In the genomic region with DNA sequence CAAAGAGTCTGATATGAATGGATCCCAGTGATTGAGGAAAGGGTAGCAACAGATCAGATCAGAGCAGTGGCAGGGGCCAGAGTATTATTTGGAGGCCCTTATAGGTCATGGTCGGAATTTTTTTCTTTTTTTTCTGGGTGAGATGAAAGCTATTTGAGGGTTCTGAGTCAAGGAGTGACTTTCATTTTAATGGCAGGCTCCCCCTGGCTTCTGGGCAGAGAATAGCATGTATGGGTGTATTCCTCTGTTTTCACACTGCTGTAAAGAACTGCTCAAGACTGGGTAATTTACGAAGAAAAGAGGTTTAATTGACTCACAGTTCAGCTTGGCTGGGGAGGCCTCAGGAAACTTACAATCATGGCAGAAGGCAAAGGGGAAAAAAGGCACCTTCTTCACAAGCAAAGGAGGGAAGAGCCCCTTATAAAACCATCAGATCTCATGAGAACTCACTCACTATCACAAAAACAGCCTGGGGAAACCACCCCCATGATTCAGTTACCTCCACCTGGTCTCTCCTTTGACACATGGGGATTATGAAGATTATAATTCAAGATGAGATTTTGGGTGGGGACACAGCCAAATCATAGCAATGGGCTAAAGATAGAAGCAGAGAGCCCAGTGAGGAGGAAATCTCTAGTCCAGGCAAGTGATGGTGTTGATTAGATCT, we compare ENCODE assay signal across 9 cellular contexts. TPM values are rescaled to one million over a fixed set of nuclear protein-coding genes. Genes with fewer than 3 reads are reported as not detected.
A peak's percentile ranks its signal among the peaks of the same experiment; 100 is the strongest.
DNase-seq lines count a peak whose midpoint lies in the region; ATAC-seq and TF ChIP-seq lines count a peak whose summit lies in the region.
"Had no signal": no experiment of that assay in that cellular context is flagged by ENCODE, and none has a peak within 500 bp of the region (broad histone marks: within the 10 kb centered on the region; RNA-seq: fewer than 3 reads in every experiment).

No MANE protein-coding gene starts in this region.

- CTCF ChIA-PET in T-cell (lab: Charles Lee) = interaction anchor here in 1 of 2 donors (0.6 to 1.0 kb wide), 2 partner anchors 102 to 546 kb away, joined by 3 read pairs; no protein-coding TSS in a partner anchor

- H3K36me3 Mint-ChIP-seq in GM23338 (ENCODE audit: low read depth) = no peaks in the 10 kb centered on the region; the same call in 2 of the 3 replicates
- peaks cover 30% of the 10 kb centered on the region for H3K36me3 Mint-ChIP-seq in T-cell
- H3K36me3 Mint-ChIP-seq in nephron (ENCODE audit: low read depth) = peaks cover 42% of the 10 kb centered on the region

- H3K4me3 ChIP-seq in GM23338 = no peak overlapping the region

- no peak overlapping the region for H2AFZ ChIP-seq in GM23338

- TF ChIP-seq CTCF in GM23338 (conservative IDR thresholded peaks at IDR 0.05; ENCODE audit: low read depth in 2 of 2) = peak; percentile 75 to 87
- peak; percentile 18 to 45 (median 22) for TF ChIP-seq CTCF in nephron (IDR thresholded peaks at IDR 0.05; ENCODE audit: unreplicated experiment in 3 of 3)

- 0 out of 2 replicates have a peak, but pooled peaks cover 3% of the 10 kb centered on the region for H3F3A ChIP-seq in GM23338 (replicated peaks; ENCODE audit: low read depth)

- H3K27me3 ChIP-seq in GM23338 (ENCODE audit: insufficient read depth) = no peaks in the 10 kb centered on the region

- no peak overlapping the region for H3K4me2 ChIP-seq in GM23338

- POLR2A ChIA-PET in T-cell (lab: Charles Lee) = no interaction called here

- H3K9me3 Mint-ChIP-seq in GM23338 = peaks cover 2% of the 10 kb centered on the region; the same call in 1 of the 3 replicates
- H3K9me3 Mint-ChIP-seq in T-cell = no peaks in the 10 kb centered on the region
- peaks cover 5% of the 10 kb centered on the region for H3K9me3 Mint-ChIP-seq in nephron

- H3K79me2 ChIP-seq in GM23338 (replicated peaks; ENCODE audit: insufficient read depth) = no peaks in the 10 kb centered on the region

- H3K4me3 Mint-ChIP-seq in GM23338 = no peak overlapping the region
- no peak overlapping the region for H3K4me3 Mint-ChIP-seq in T-cell
- no peak overlapping the region for H3K4me3 Mint-ChIP-seq in nephron

- H3K27me3 Mint-ChIP-seq in GM23338 (ENCODE audit: insufficient read depth, low read depth, poor library complexity) = peaks cover 4% of the 10 kb centered on the region
- H3K27me3 Mint-ChIP-seq in T-cell = no peaks in the 10 kb centered on the region
- H3K27me3 Mint-ChIP-seq in nephron (ENCODE audit: low read depth) = no peaks in the 10 kb centered on the region

- H3K4me1 Mint-ChIP-seq in GM23338 = peaks cover 3% of the 10 kb centered on the region; the same call in 1 of the 3 replicates
- peaks cover 42 to 59% (median 46%) of the 10 kb centered on the region in 3 donors for H3K4me1 Mint-ChIP-seq in T-cell
- H3K4me1 Mint-ChIP-seq in nephron = no peaks in the 10 kb centered on the region

- no peak overlapping the region for H3K27ac ChIP-seq in GM23338 (ENCODE audit: low read depth)

- H4K20me1 ChIP-seq in GM23338 (replicated peaks; ENCODE audit: insufficient read depth) = no peaks in the 10 kb centered on the region

- H3K27ac Mint-ChIP-seq in GM23338 = no peak overlapping the region
- peak overlapping the region in 1 of 2 donors; percentile 58 for H3K27ac Mint-ChIP-seq in T-cell
- H3K27ac Mint-ChIP-seq in nephron = no peak overlapping the region

- H3K4me1 ChIP-seq in GM23338 (ENCODE audit: insufficient read depth) = no peaks in the 10 kb centered on the region

- DNase-seq in AG08395 (ENCODE audit: low spot score) (peak; percentile 48), GM23338 (ENCODE audit: low spot score) (peak; percentile 85), T-cell (peak in 21 of 34 experiments; percentile 8 to 49 (median 34)), cerebellar cortex (ENCODE audit: low spot score) (peak; percentile 33), NCI-H187 (lab: John Stamatoyannopoulos, UW) (no peak), DMS153 treated with DMSO at 0.1 percent for 48 hours (lab: John Stamatoyannopoulos, UW; ENCODE audit: unreplicated experiment) (no peak)

- no peaks in the 10 kb centered on the region for H3K9me2 ChIP-seq in GM23338 (ENCODE audit: insufficient read depth)

- H3K36me3 ChIP-seq in GM23338 (ENCODE audit: insufficient read depth) = no peaks in the 10 kb centered on the region

- ATAC-seq in GM23338 (peak; percentile 79), T-cell (replicated peaks in 1 of 4) (peak in 3 of 4 experiments; percentile 46 to 56 (median 49)), GM19467 (IDR thresholded peaks at IDR 0.05; ENCODE audit: unreplicated experiment) (no peak)

TF ChIP-seq in GM23338, 12 proteins besides CTCF, POLR2A, EP300 and RAD21:
- no peak for TF ChIP-seq NANOG (IDR thresholded peaks at IDR 0.05; ENCODE audit: borderline replicate concordance)
- TF ChIP-seq POLR2AphosphoS5 (IDR thresholded peaks at IDR 0.05; ENCODE audit: low read depth) = no peak
- no peak for TF ChIP-seq ZNF114 (CRISPR knock-in tag; IDR thresholded peaks at IDR 0.05)
- TF ChIP-seq, protein P1, sequence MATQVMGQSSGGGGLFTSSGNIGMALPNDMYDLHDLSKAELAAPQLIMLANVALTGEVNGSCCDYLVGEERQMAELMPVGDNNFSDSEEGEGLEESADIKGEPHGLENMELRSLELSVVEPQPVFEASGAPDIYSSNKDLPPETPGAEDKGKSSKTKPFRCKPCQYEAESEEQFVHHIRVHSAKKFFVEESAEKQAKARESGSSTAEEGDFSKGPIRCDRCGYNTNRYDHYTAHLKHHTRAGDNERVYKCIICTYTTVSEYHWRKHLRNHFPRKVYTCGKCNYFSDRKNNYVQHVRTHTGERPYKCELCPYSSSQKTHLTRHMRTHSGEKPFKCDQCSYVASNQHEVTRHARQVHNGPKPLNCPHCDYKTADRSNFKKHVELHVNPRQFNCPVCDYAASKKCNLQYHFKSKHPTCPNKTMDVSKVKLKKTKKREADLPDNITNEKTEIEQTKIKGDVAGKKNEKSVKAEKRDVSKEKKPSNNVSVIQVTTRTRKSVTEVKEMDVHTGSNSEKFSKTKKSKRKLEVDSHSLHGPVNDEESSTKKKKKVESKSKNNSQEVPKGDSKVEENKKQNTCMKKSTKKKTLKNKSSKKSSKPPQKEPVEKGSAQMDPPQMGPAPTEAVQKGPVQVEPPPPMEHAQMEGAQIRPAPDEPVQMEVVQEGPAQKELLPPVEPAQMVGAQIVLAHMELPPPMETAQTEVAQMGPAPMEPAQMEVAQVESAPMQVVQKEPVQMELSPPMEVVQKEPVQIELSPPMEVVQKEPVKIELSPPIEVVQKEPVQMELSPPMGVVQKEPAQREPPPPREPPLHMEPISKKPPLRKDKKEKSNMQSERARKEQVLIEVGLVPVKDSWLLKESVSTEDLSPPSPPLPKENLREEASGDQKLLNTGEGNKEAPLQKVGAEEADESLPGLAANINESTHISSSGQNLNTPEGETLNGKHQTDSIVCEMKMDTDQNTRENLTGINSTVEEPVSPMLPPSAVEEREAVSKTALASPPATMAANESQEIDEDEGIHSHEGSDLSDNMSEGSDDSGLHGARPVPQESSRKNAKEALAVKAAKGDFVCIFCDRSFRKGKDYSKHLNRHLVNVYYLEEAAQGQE (IDR thresholded peaks at IDR 0.05; ENCODE audit: unreplicated experiment) = no peak
- TF ChIP-seq JUNB (IDR thresholded peaks at IDR 0.05; ENCODE audit: unreplicated experiment) = no peak
- no peak for TF ChIP-seq ZNF331 (CRISPR knock-in tag; IDR thresholded peaks at IDR 0.05; ENCODE audit: low read depth)
TF ChIP-seq in GM23338: peak in this region for 0.

RNA-seq across cellular contexts. Expression of a gene that starts 3.0 kb away (rescaled TPM):
- 0.31 and 1.6 TPM in 2 replicates for total RNA-seq in GM23338 (2014; rRNA removed; shearing (Covaris generic))
- 1.4 and 1.8 TPM in 2 replicates for polyA plus RNA-seq in GM23338 (2016; fragmentation: Nextera tagmentation; extraction: Ambion mirVana)
- total RNA-seq in T-cell = 1 to 10 TPM; 5.4 to 8.1 (median 6.4) TPM

RNA-seq across cellular contexts. Expression of a gene that starts 7.2 kb away (rescaled TPM):
- not detected in 2 replicates for total RNA-seq in GM23338 (2014; rRNA removed; shearing (Covaris generic))
- polyA plus RNA-seq in GM23338 (2016; fragmentation: Nextera tagmentation; extraction: Ambion mirVana) = 106 and 114 TPM in 2 replicates
- total RNA-seq in T-cell = 100 to 1,000 TPM; 365 to 435 (median 369) TPM

RNA-seq across cellular contexts. Expression of a gene that starts 34.2 kb away (rescaled TPM):
- total RNA-seq in GM23338 (2014; rRNA removed; shearing (Covaris generic)) = 74.4 and 82.5 TPM in 2 replicates
- polyA plus RNA-seq in GM23338 (2016; fragmentation: Nextera tagmentation; extraction: Ambion mirVana) = 30.3 and 34.3 TPM in 2 replicates
- total RNA-seq in T-cell = under 1 TPM in 3 of 5 donors, not detected in 2; 0.20 to 0.43 (median 0.28) TPM

RNA-seq across cellular contexts. Expression of a gene that starts 35.7 kb away (rescaled TPM):
- total RNA-seq in GM23338 (2014; rRNA removed; shearing (Covaris generic)) = 0.76 TPM in 1 of 2 replicates, not detected in the other
- polyA plus RNA-seq in GM23338 (2016; fragmentation: Nextera tagmentation; extraction: Ambion mirVana) = 2.9 and 3.6 TPM in 2 replicates
- total RNA-seq in T-cell = not detected
- total RNA-seq: urinary bladder had no signal

Comparison
In these comparisons a context has a peak if more than half of its experiments do, and no peak if none do; other contexts are left out.
1. DNase-seq: peak in AG08395 (single experiment), GM23338 (single experiment), T-cell (21 of 34) and cerebellar cortex (single experiment); none in NCI-H187 (0 of 2) and DMS153 treated with DMSO at 0.1 percent for 48 hours (single experiment).
2. RNA of a gene that starts 7.2 kb away (total RNA-seq): 365 to 435 TPM in T-cell; not detected in GM23338; every median in the first group is over 100 times any median in the second.
3. RNA of a gene that starts 34.2 kb away (total RNA-seq): 74.4 to 82.5 TPM in GM23338; 0.20 to 0.43 TPM in T-cell; every median in the first group is over 10 times any median in the second.